Comparison of ENCODE assay signal across 8 cellular contexts in the genomic region with DNA sequence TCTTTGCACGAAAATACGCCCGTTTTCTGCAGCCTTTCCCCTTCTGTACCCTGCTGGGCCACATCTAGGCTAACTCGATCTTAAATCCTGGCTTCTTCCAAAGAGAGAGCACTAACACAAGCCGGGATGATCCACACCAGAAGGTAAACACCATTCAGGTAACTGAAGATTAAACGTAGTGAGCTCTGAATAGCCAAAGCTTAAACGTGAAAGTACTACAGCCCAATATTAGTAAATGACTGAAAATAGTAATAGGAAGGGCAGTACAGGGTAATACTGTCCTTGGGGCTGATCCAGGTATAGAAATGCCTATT. TPM values are rescaled to one million over a fixed set of nuclear protein-coding genes. Genes with fewer than 3 reads are reported as not detected.
DNase-seq lines count a peak whose midpoint lies in the region; ATAC-seq, FAIRE-seq and TF ChIP-seq lines count a peak whose summit lies in the region.

No MANE protein-coding gene starts in this region.

- H3K4me2 ChIP-seq in SU-DHL-6 (ENCODE audit: low read depth, low read length, poor library complexity, severe bottlenecking) = peak overlapping the region; percentile 98

- H3K4me1 ChIP-seq in gastroesophageal sphincter = peaks cover 4 to 27% (median 10%) of the 10 kb centered on the region in 3 donors
- H3K4me1 ChIP-seq in sigmoid colon = peaks cover 0 to 23% (median 21%) of the 10 kb centered on the region in 4 donors

- ATAC-seq in GM19324 (IDR thresholded peaks at IDR 0.05; ENCODE audit: low FRiP score, unreplicated experiment) = peak; percentile 6
- peak; percentile 2 for ATAC-seq in gastroesophageal sphincter
- ATAC-seq in GM21825 (IDR thresholded peaks at IDR 0.05; ENCODE audit: unreplicated experiment) = no peak

- TF ChIP-seq EP300 in gastroesophageal sphincter (IDR thresholded peaks at IDR 0.05) (no peak), sigmoid colon (IDR thresholded peaks at IDR 0.05) (no peak)

- no peak for FAIRE-seq in frontal cortex (lab: Jason Lieb, UNC)

- DNase-seq in sigmoid colon (no peak), head of caudate nucleus (no peak), NCI-H1105 (lab: John Stamatoyannopoulos, UW) (no peak), frontal cortex (ENCODE audit: low spot score in 2 of 2) (no peak)

- H3K27ac ChIP-seq in SU-DHL-6 (ENCODE audit: low read depth, low read length) (peak overlapping the region; percentile 89), gastroesophageal sphincter (peak overlapping the region; percentile 52 to 89 (median 86)), sigmoid colon (peak overlapping the region; percentile 85 to 92 (median 88))

- no peaks in the 10 kb centered on the region for H3K9me2 ChIP-seq in SU-DHL-6 (replicated peaks; ENCODE audit: insufficient read depth, low read length)

- H3K27me3 ChIP-seq in SU-DHL-6 (ENCODE audit: low read length) = no peaks in the 10 kb centered on the region
- H3K27me3 ChIP-seq in gastroesophageal sphincter = no peaks in the 10 kb centered on the region
- no peaks in the 10 kb centered on the region for H3K27me3 ChIP-seq in sigmoid colon

- H2AFZ ChIP-seq in SU-DHL-6 (ENCODE audit: low read depth, low read length, severe bottlenecking) = peak overlapping the region; percentile 88

- no peak for TF ChIP-seq POLR2A in gastroesophageal sphincter (IDR thresholded peaks at IDR 0.05)
- TF ChIP-seq POLR2A in sigmoid colon (IDR thresholded peaks at IDR 0.05) = no peak

- H3K4me3 ChIP-seq in SU-DHL-6 (ENCODE audit: insufficient read depth, low read length, poor library complexity, severe bottlenecking) = peak overlapping the region; percentile 72
- H3K4me3 ChIP-seq in gastroesophageal sphincter = peak overlapping the region; percentile 43 to 63
- H3K4me3 ChIP-seq in sigmoid colon = peak overlapping the region; percentile 43 to 71 (median 64)

- 7 to 12% methylated on average over 7 of the region's 7 CpGs for WGBS in gastroesophageal sphincter (ENCODE audit: low coverage in 1 of 2), 2 donors
- 3 to 9% methylated on average over 7 of the region's 7 CpGs for WGBS in sigmoid colon, 2 donors

- no peaks in the 10 kb centered on the region for H3K79me2 ChIP-seq in SU-DHL-6 (ENCODE audit: insufficient read depth, low read length)

- H3K9ac ChIP-seq in SU-DHL-6 (ENCODE audit: low read length) = peak overlapping the region; percentile 78

- intact Hi-C loops in sigmoid colon (cut with DNase I) (loop anchor here (10.0 kb wide), 2 partner anchors 548 to 648 kb away; partner anchors contain the start of genes DGUOK and STAMBP), head of caudate nucleus (cut with DNase I) (no loop called here)

- no peaks in the 10 kb centered on the region for H4K20me1 ChIP-seq in SU-DHL-6 (ENCODE audit: low read depth, low read length)

- no peak for TF ChIP-seq CTCF in SU-DHL-6 (IDR thresholded peaks at IDR 0.05; ENCODE audit: insufficient read depth, low read length, poor library complexity, severe bottlenecking)
- no peak for TF ChIP-seq CTCF in gastroesophageal sphincter (IDR thresholded peaks at IDR 0.05)
- TF ChIP-seq CTCF in sigmoid colon (IDR thresholded peaks at IDR 0.05) = no peak

- H3K9me3 ChIP-seq in SU-DHL-6 (ENCODE audit: insufficient read depth, low read length) (no peaks in the 10 kb centered on the region), gastroesophageal sphincter (no peaks in the 10 kb centered on the region), sigmoid colon (no peaks in the 10 kb centered on the region)

- H3F3A ChIP-seq in SU-DHL-6 (ENCODE audit: insufficient read depth) = peaks cover 20% of the 10 kb centered on the region

- H3K36me3 ChIP-seq in SU-DHL-6 (ENCODE audit: low read length) (no peaks in the 10 kb centered on the region), gastroesophageal sphincter (peaks cover 0 to 40% of the 10 kb centered on the region in 2 donors), sigmoid colon (peaks cover 0 to 34% (median 19%) of the 10 kb centered on the region in 4 donors)

RNA-seq across cellular contexts. Expression of gene MRPL53, which starts 0.4 kb away (rescaled TPM):
- total RNA-seq in gastroesophageal sphincter (10 to 100 TPM; 18.0 to 76.7 (median 30.2) TPM), sigmoid colon (10 to 100 TPM; 10.2 to 77.1 (median 36.7) TPM), frontal cortex (14.3 TPM)
- polyA plus RNA-seq in sigmoid colon = 10 to 100 TPM; 57.7 to 75.6 (median 64.7) TPM

RNA-seq across cellular contexts. Expression of gene MOGS, which starts 7.7 kb away (rescaled TPM):
- total RNA-seq in gastroesophageal sphincter (10 to 100 TPM; 26.1 to 34.2 (median 29.3) TPM), sigmoid colon (10 to 100 TPM; 21.4 to 34.3 (median 26.3) TPM), frontal cortex (26.9 TPM)
- polyA plus RNA-seq in sigmoid colon = 10 to 100 TPM in 2 of 3 donors, 1 to 10 TPM in 1; 7.8 to 44.7 (median 10.2) TPM

RNA-seq across cellular contexts. Expression of gene CCDC142, which starts 9.9 kb away (rescaled TPM):
- total RNA-seq in gastroesophageal sphincter = 10 to 100 TPM in 3 of 4 donors, 1 to 10 TPM in 1; 7.3 to 41.6 (median 13.7) TPM
- total RNA-seq in sigmoid colon = 10 to 100 TPM; 15.8 to 20.9 (median 16.8) TPM
- polyA plus RNA-seq in sigmoid colon = 10 to 100 TPM in 1 of 3 donors, 1 to 10 TPM in 2; 1.8 to 16.8 (median 2.1) TPM
- total RNA-seq in frontal cortex = 33.0 TPM

RNA-seq across cellular contexts. Expression of gene TTC31, which starts 10.0 kb away (rescaled TPM):
- total RNA-seq in gastroesophageal sphincter = 10 to 100 TPM; 16.5 to 27.2 (median 19.5) TPM
- total RNA-seq in sigmoid colon = 10 to 100 TPM; 18.9 to 29.6 (median 24.1) TPM
- 10 to 100 TPM; 12.7 to 22.4 (median 13.8) TPM for polyA plus RNA-seq in sigmoid colon
- total RNA-seq in frontal cortex = 7.7 TPM

RNA-seq across cellular contexts. Expression of gene WBP1, which starts 14.7 kb away (rescaled TPM):
- total RNA-seq in gastroesophageal sphincter (10 to 100 TPM; 44.2 to 91.5 (median 47.0) TPM), sigmoid colon (10 to 100 TPM; 63.1 to 89.2 (median 74.1) TPM), frontal cortex (24.9 TPM)
- 10 to 100 TPM; 59.2 to 61.3 (median 59.3) TPM for polyA plus RNA-seq in sigmoid colon
